Comparison of ENCODE assay signal across 13 cellular contexts in genomic region chr4:103097112-103097511, GRCh38. TPM values are rescaled to one million over a fixed set of nuclear protein-coding genes. Genes with fewer than 3 reads are reported as not detected.
A peak's percentile ranks its signal among the peaks of the same experiment; 100 is the strongest.
DNase-seq lines count a peak whose midpoint lies in the region; ATAC-seq, FAIRE-seq and TF ChIP-seq lines count a peak whose summit lies in the region.
"Had no signal": no experiment of that assay in that cellular context is flagged by ENCODE, and none has a peak within 500 bp of the region (broad histone marks: within the 10 kb centered on the region; RNA-seq: fewer than 3 reads in every experiment).

No MANE protein-coding gene starts in this region.

- H3K4me3 ChIP-seq in epithelial cell of proximal tubule (ENCODE audit: low read depth, low read length) (no peak overlapping the region), HepG2 (replicated peaks in 1 of 3; ENCODE audit: insufficient read depth in 1 of 3, low read depth in 2 of 3, low read length in 3 of 3) (no peak overlapping the region), aorta (ENCODE audit: low read length in 2 of 2) (no peak overlapping the region)
- H3K4me3 ChIP-seq: A549 had no signal

- peak overlapping the region; percentile 38; the same call in 1 of the 2 replicates for H3K4me2 ChIP-seq in HepG2 (ENCODE audit: low read depth, low read length)
- H3K4me2 ChIP-seq: A549 had no signal

- no peak overlapping the region for H2AFZ ChIP-seq in HepG2 (ENCODE audit: low read length)

- FAIRE-seq in HepG2 (lab: Jason Lieb, UNC) = no peak
- FAIRE-seq: A549 had no signal

- in situ Hi-C loops in HepG2 (cut with HindIII; ENCODE audit: extremely low pct_ligation_motif_present, low pct_unique_long_range_greater_than_20kb) = loop anchor here (5.0 to 10.0 kb wide), 2 partner anchors 475 to 662 kb away; no protein-coding TSS in a partner anchor

- intact Hi-C loops in HepG2 (cut with micrococcal nuclease; ENCODE audit: unreplicated experiment) (loop anchor here (5.0 kb wide), 3 partner anchors 650 to 1975 kb away; no protein-coding TSS in a partner anchor), aorta (cut with DNase I) (loop anchor here in 1 of 2 donors (5.0 to 10.0 kb wide), 4 partner anchors 50 to 752 kb away; partner anchors contain the start of genes SLC39A8 and UBE2D3)

- DNase-seq in epithelial cell of proximal tubule (ENCODE audit: low read depth) (peak; percentile 64), HepG2 (ENCODE audit: low spot score) (no peak), neural crest cell (ENCODE audit: low read depth, low spot score) (no peak), aorta (no peak), HUDEP-2 (lab: John Stamatoyannopoulos, UW; ENCODE audit: unreplicated experiment in 76 of 76) (no peak), HCEC 1CT (no peak)
- DNase-seq: BE2C; CD4-positive, alpha-beta memory T cell; GF-D8 had no signal

- no peak for TF ChIP-seq CTCF in epithelial cell of proximal tubule (conservative IDR thresholded peaks at IDR 0.05; ENCODE audit: low read depth, low read length)
- TF ChIP-seq CTCF in HepG2 (CRISPR knock-in tag; IDR thresholded peaks at IDR 0.05) = no peak
- no peak for TF ChIP-seq CTCF in neural crest cell (conservative IDR thresholded peaks at IDR 0.05)

- peaks cover 3% of the 10 kb centered on the region for H3K36me3 Mint-ChIP-seq in neural crest cell (ENCODE audit: low read depth)

- H3K4me1 Mint-ChIP-seq in neural crest cell = peaks cover 48% of the 10 kb centered on the region

- no TSS peak for BruUV-seq in HepG2 (replicated peaks; lab: Mats Ljungman, UMichigan)

- TF ChIP-seq RAD21 in HepG2 (CRISPR knock-in tag; IDR thresholded peaks at IDR 0.05) = no peak

- peaks cover 50% of the 10 kb centered on the region for H3K4me1 ChIP-seq in HepG2 (ENCODE audit: insufficient read depth, low read length)
- H3K4me1 ChIP-seq in aorta (ENCODE audit: control insufficient read depth in 1 of 2, insufficient read depth in 2 of 2, low read length in 2 of 2) = peaks cover 0 to 4% of the 10 kb centered on the region in 2 donors
- H3K4me1 ChIP-seq: A549, BE2C had no signal

- CTCF ChIA-PET in HepG2 (lab: Yijun Ruan, JAX; ENCODE audit: low intra/inter-chr PET ratio, low total read pairs) = interaction anchor here (0.7 kb wide), 1 partner anchor 665 kb away, joined by 3 read pairs; no protein-coding TSS in a partner anchor

- H3K27ac Mint-ChIP-seq in neural crest cell (ENCODE audit: unreplicated experiment) = no peak overlapping the region

- ATAC-seq in HepG2 = peak; percentile 10; the same call in 1 of the 3 replicates
- no peak for ATAC-seq in GM21576 (IDR thresholded peaks at IDR 0.05; ENCODE audit: unreplicated experiment)
- ATAC-seq in aorta (ENCODE audit: low FRiP score) = no peak
- ATAC-seq: A549, HCT116 had no signal

- no peaks in the 10 kb centered on the region for H4K20me1 ChIP-seq in HepG2 (ENCODE audit: insufficient read depth, low read length)

- no peaks in the 10 kb centered on the region for H3K79me2 ChIP-seq in HepG2 (ENCODE audit: insufficient read depth, low read length)

- H3K27me3 Mint-ChIP-seq in neural crest cell (ENCODE audit: low read depth) = no peaks in the 10 kb centered on the region
- H3K27me3 Mint-ChIP-seq: CD4-positive, alpha-beta memory T cell had no signal

- no peak overlapping the region for H3K9ac ChIP-seq in HepG2 (ENCODE audit: insufficient read depth, low read depth, low read length)

- H3K36me3 ChIP-seq in HepG2 (replicated peaks in 1 of 2; ENCODE audit: control insufficient read depth in 1 of 2, insufficient read depth in 2 of 2, low read length in 2 of 2) = no peaks in the 10 kb centered on the region
- no peaks in the 10 kb centered on the region for H3K36me3 ChIP-seq in aorta (ENCODE audit: control insufficient read depth in 1 of 2, insufficient read depth in 2 of 2, low read length in 1 of 2)
- H3K36me3 ChIP-seq: BE2C had no signal

- WGBS in HepG2 (ENCODE audit: low lambda C conversion rate) = 19% methylated on average over 2 of the region's 2 CpGs
- WGBS in aorta, 2 donors = 90 to 91% methylated on average over 2 of the region's 2 CpGs

- TF ChIP-seq POLR2A in HepG2 (IDR thresholded peaks at IDR 0.05; ENCODE audit: insufficient read depth in 1 of 2, low read depth in 2 of 2, low read length in 2 of 2) = no peak

- H3K27me3 ChIP-seq in HepG2 (ENCODE audit: control insufficient read depth in 1 of 2, insufficient read depth in 2 of 2, low read length in 2 of 2) = no peaks in the 10 kb centered on the region
- no peaks in the 10 kb centered on the region for H3K27me3 ChIP-seq in aorta (ENCODE audit: control insufficient read depth in 1 of 2, insufficient read depth in 2 of 2, low read length in 1 of 2)
- H3K27me3 ChIP-seq: BE2C had no signal

- H3K4me3 Mint-ChIP-seq in neural crest cell = peak overlapping the region; percentile 39

- POLR2A ChIA-PET in HepG2 (lab: Yijun Ruan, JAX) = no interaction called here

- no peaks in the 10 kb centered on the region for H3K9me3 Mint-ChIP-seq in neural crest cell
- H3K9me3 Mint-ChIP-seq: CD4-positive, alpha-beta memory T cell had no signal

- H3K9me3 ChIP-seq in HepG2 (ENCODE audit: low read length) (no peaks in the 10 kb centered on the region), aorta (ENCODE audit: control insufficient read depth, low read length) (no peaks in the 10 kb centered on the region)
- H3K9me3 ChIP-seq: A549, BE2C had no signal

- peak overlapping the region; percentile 12 for H3K27ac ChIP-seq in HepG2 (ENCODE audit: extremely low read length, insufficient read depth, low read length)
- no peak overlapping the region for H3K27ac ChIP-seq in aorta (ENCODE audit: low read depth in 1 of 2, low read length in 2 of 2)
- H3K27ac ChIP-seq: A549, C4-2B had no signal

- no peak for TF ChIP-seq EP300 in HepG2 (IDR thresholded peaks at IDR 0.05; ENCODE audit: low read depth in 2 of 2, low read length in 2 of 2)
- no peak for TF ChIP-seq EP300 in HepG2 (CRISPR knock-in tag; IDR thresholded peaks at IDR 0.05; ENCODE audit: borderline replicate concordance)

TF ChIP-seq in HepG2, 621 proteins besides CTCF, POLR2A, EP300 and RAD21:
- no peak for TF ChIP-seq ZNF121 (CRISPR knock-in tag; IDR thresholded peaks at IDR 0.05)
- TF ChIP-seq ZNF724P (CRISPR knock-in tag; IDR thresholded peaks at IDR 0.05; ENCODE audit: borderline replicate concordance) = no peak
- peak; percentile 79 for TF ChIP-seq ZNF629 (CRISPR knock-in tag; conservative IDR thresholded peaks at IDR 0.05)

RNA-seq across cellular contexts. Expression of gene BDH2, which starts 2.5 kb away (rescaled TPM):
- total RNA-seq in epithelial cell of proximal tubule (29.4 and 78.4 TPM in 2 replicates), HepG2 (2016; rRNA removed; fragmentation: Illumina TruSeq; extraction: Trizol) (46.2 and 61.0 TPM in 2 replicates), neural crest cell (70.7 and 72.3 TPM in 2 replicates), aorta (10 to 100 TPM; 44.1 to 63.8 TPM)
- total RNA-seq in HepG2 (2016; cell fraction: cytosol; rRNA removed; fragmentation: Illumina TruSeq; extraction: Trizol; ENCODE audit: low read depth) = 5.9 and 7.4 TPM in 2 replicates
- total RNA-seq in HepG2 (2016; cell fraction: insoluble cytoplasmic fraction; rRNA removed; fragmentation: Illumina TruSeq; extraction: Trizol) = 43.7 and 65.1 TPM in 2 replicates
- total RNA-seq in HepG2 (2016; cell fraction: membrane; rRNA removed; fragmentation: Illumina TruSeq; extraction: Trizol) = 9.9 and 10.2 TPM in 2 replicates
- 25.2 and 26.4 TPM in 2 replicates for total RNA-seq in HepG2 (2016; cell fraction: nucleus; rRNA removed; fragmentation: Illumina TruSeq; extraction: Trizol)
- polyA plus RNA-seq in HepG2 (2011; rRNA removed) (29.1 and 34.8 TPM in 2 replicates), aorta (100 to 1,000 TPM in 1 of 2 donors, 10 to 100 TPM in 1; 67.2 to 120 TPM)
- polyA plus RNA-seq in HepG2 (2011; cell fraction: cytosol; rRNA removed) = 13.8 and 17.3 TPM in 2 replicates
- polyA plus RNA-seq in HepG2 (2011; cell fraction: nucleus; rRNA removed) = 27.4 and 37.3 TPM in 2 replicates
- polyA plus RNA-seq in HepG2 (2012) = 18.9 and 28.5 TPM in 2 replicates
- polyA plus RNA-seq in HepG2 (2016; cell fraction: cytosol; fragmentation: Illumina TruSeq; extraction: Trizol; ENCODE audit: low read depth) = 4.4 and 4.7 TPM in 2 replicates
- 55.9 and 59.9 TPM in 2 replicates for polyA plus RNA-seq in HepG2 (2016; cell fraction: insoluble cytoplasmic fraction; fragmentation: Illumina TruSeq; extraction: Trizol; ENCODE audit: low read depth)
- polyA plus RNA-seq in HepG2 (2016; cell fraction: membrane; fragmentation: Illumina TruSeq; extraction: Trizol; ENCODE audit: low read depth) = 6.3 and 6.9 TPM in 2 replicates
- 36.7 and 40.0 TPM in 2 replicates for polyA plus RNA-seq in HepG2 (2016; cell fraction: nucleus; fragmentation: Illumina TruSeq; extraction: Trizol; ENCODE audit: insufficient read depth, low read depth)
- polyA minus RNA-seq in HepG2 (2011; rRNA and poly(A)+ RNA removed; ENCODE audit: low replicate concordance) = 4.5 and 6.4 TPM in 2 replicates
- 3.3 and 9.4 TPM in 2 replicates for polyA minus RNA-seq in HepG2 (2011; cell fraction: cytosol; rRNA and poly(A)+ RNA removed)
- 19.2 and 27.6 TPM in 2 replicates for polyA minus RNA-seq in HepG2 (2011; cell fraction: nucleus; rRNA and poly(A)+ RNA removed)

RNA-seq across cellular contexts. Expression of gene SLC9B2, which starts 20.6 kb away (rescaled TPM):
- total RNA-seq in epithelial cell of proximal tubule (7.0 and 9.0 TPM in 2 replicates), HepG2 (2016; rRNA removed; fragmentation: Illumina TruSeq; extraction: Trizol) (38.5 and 38.9 TPM in 2 replicates), neural crest cell (21.6 and 24.9 TPM in 2 replicates), aorta (10 to 100 TPM; 17.0 to 25.2 TPM)
- total RNA-seq in HepG2 (2016; cell fraction: cytosol; rRNA removed; fragmentation: Illumina TruSeq; extraction: Trizol; ENCODE audit: low read depth) = 24.3 and 28.5 TPM in 2 replicates
- 35.0 and 37.7 TPM in 2 replicates for total RNA-seq in HepG2 (2016; cell fraction: insoluble cytoplasmic fraction; rRNA removed; fragmentation: Illumina TruSeq; extraction: Trizol)
- total RNA-seq in HepG2 (2016; cell fraction: membrane; rRNA removed; fragmentation: Illumina TruSeq; extraction: Trizol) = 43.9 and 47.9 TPM in 2 replicates
- 39.6 and 40.9 TPM in 2 replicates for total RNA-seq in HepG2 (2016; cell fraction: nucleus; rRNA removed; fragmentation: Illumina TruSeq; extraction: Trizol)
- polyA plus RNA-seq in HepG2 (2011; rRNA removed) (22.3 and 23.5 TPM in 2 replicates), aorta (1 to 10 TPM; 6.1 to 7.9 TPM)
- polyA plus RNA-seq in HepG2 (2011; cell fraction: cytosol; rRNA removed) = 13.2 and 23.4 TPM in 2 replicates
- polyA plus RNA-seq in HepG2 (2011; cell fraction: nucleus; rRNA removed) = 21.4 and 26.7 TPM in 2 replicates
- 36.0 and 40.1 TPM in 2 replicates for polyA plus RNA-seq in HepG2 (2012)
- 30.2 and 35.0 TPM in 2 replicates for polyA plus RNA-seq in HepG2 (2016; cell fraction: cytosol; fragmentation: Illumina TruSeq; extraction: Trizol; ENCODE audit: low read depth)
- polyA plus RNA-seq in HepG2 (2016; cell fraction: insoluble cytoplasmic fraction; fragmentation: Illumina TruSeq; extraction: Trizol; ENCODE audit: low read depth) = 41.3 and 46.7 TPM in 2 replicates
- 38.9 and 43.7 TPM in 2 replicates for polyA plus RNA-seq in HepG2 (2016; cell fraction: membrane; fragmentation: Illumina TruSeq; extraction: Trizol; ENCODE audit: low read depth)
- polyA plus RNA-seq in HepG2 (2016; cell fraction: nucleus; fragmentation: Illumina TruSeq; extraction: Trizol; ENCODE audit: insufficient read depth, low read depth) = 31.1 and 35.8 TPM in 2 replicates
- 9.2 and 46.5 TPM in 2 replicates for polyA minus RNA-seq in HepG2 (2011; rRNA and poly(A)+ RNA removed; ENCODE audit: low replicate concordance)
- 13.6 and 19.6 TPM in 2 replicates for polyA minus RNA-seq in HepG2 (2011; cell fraction: cytosol; rRNA and poly(A)+ RNA removed)
- 93.9 and 106 TPM in 2 replicates for polyA minus RNA-seq in HepG2 (2011; cell fraction: nucleus; rRNA and poly(A)+ RNA removed)
